In the genomic region with DNA sequence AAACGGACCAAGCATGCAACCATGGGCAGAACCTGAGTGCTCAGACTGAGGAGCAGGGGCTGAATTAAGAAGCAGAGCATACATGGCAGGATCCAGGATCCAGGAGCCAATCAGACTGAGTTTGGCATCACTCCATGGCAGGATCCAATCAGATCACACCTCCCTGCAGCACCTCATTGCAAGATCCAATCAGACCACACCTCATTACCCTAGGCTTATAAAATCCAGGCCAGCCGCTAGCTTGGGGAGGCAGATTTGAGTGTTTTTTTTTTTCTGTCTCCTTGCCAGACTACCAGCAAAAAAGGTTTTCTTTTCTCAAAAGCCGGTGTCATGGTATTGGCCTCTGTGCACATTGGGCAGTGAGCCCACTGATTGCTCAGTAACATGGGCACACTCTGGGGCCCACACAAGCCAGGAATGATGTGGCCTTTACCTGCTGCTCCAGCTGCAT, we compare ENCODE assay signal across 15 cellular contexts.
DNase-seq lines count a peak whose midpoint lies in the region; ATAC-seq, FAIRE-seq and TF ChIP-seq lines count a peak whose summit lies in the region.
"Had no signal": no experiment of that assay in that cellular context is flagged by ENCODE, and none has a peak within 500 bp of the region (broad histone marks: within the 10 kb centered on the region; RNA-seq: fewer than 3 reads in every experiment).

No MANE protein-coding gene starts in this region.

- H3K4me1 ChIP-seq in RWPE2 (ENCODE audit: insufficient read depth, poor library complexity, severe bottlenecking) (peaks cover 21% of the 10 kb centered on the region), pancreas (peaks cover 4 to 10% (median 6%) of the 10 kb centered on the region in 3 donors)

- no peak overlapping the region for H3K4me3 ChIP-seq in RWPE2 (ENCODE audit: severe bottlenecking)
- no peak overlapping the region for H3K4me3 ChIP-seq in pancreas

- H3K36me3 ChIP-seq in RWPE2 (ENCODE audit: low read depth) = no peaks in the 10 kb centered on the region
- no peaks in the 10 kb centered on the region for H3K36me3 ChIP-seq in pancreas

- TF ChIP-seq CTCF in RWPE2 (IDR thresholded peaks at IDR 0.05; ENCODE audit: poor library complexity, severe bottlenecking) = no peak
- no peak for TF ChIP-seq CTCF in pancreas (IDR thresholded peaks at IDR 0.05)

- H3K27me3 ChIP-seq in RWPE2 (ENCODE audit: insufficient read depth, poor library complexity, severe bottlenecking) (no peaks in the 10 kb centered on the region), pancreas (no peaks in the 10 kb centered on the region)

- 41 to 49% methylated on average over 3 of the region's 3 CpGs for WGBS in pancreas, 2 donors

- FAIRE-seq in pancreas (lab: Jason Lieb, UNC) = no peak
- FAIRE-seq: G401.6, TTC549 had no signal

- ATAC-seq in RWPE2 (ENCODE audit: low read depth) (no peak), esophagus mucosa (peak; percentile 54), pancreas (peak; percentile 42 to 72 (median 53)), GM19023 (IDR thresholded peaks at IDR 0.05; ENCODE audit: unreplicated experiment) (no peak), GM18870 (IDR thresholded peaks at IDR 0.05; ENCODE audit: unreplicated experiment) (no peak)

- intact Hi-C loops in pancreas (cut with DNase I) = no loop called here

- peak overlapping the region; percentile 88 for H3K27ac ChIP-seq in RWPE2 (ENCODE audit: poor library complexity, severe bottlenecking)
- peak overlapping the region in 1 of 4 donors; percentile 30 for H3K27ac ChIP-seq in pancreas

- H3K9me3 ChIP-seq in RWPE2 (ENCODE audit: severe bottlenecking) (no peaks in the 10 kb centered on the region), pancreas (no peaks in the 10 kb centered on the region)

- DNase-seq in HCEC 1CT (peak; percentile 78), RWPE2 (ENCODE audit: low spot score) (no peak), pancreas (peak in 3 of 6 donors; percentile 27 to 53 (median 47)), NCI-H1694 treated with DMSO at 0.1 percent for 48 hours (lab: John Stamatoyannopoulos, UW) (no peak), amniotic stem cell (lab: John Stamatoyannopoulos, UW) (no peak)
- DNase-seq: activated CD4-positive, alpha-beta memory T cell treated with anti-CD3 and anti-CD28 coated beads for 36 hours; activated effector memory CD4-positive, alpha-beta T cell treated with anti-CD3 and anti-CD28 coated beads, Interleukin-2, amount 50 U/mL, for 16 hours; CD4-positive, alpha-beta memory T cell; NCI-H526; SHP77 had no signal

Comparison
In these comparisons a context has a peak if more than half of its experiments do, and no peak if none do; other contexts are left out.
1. ATAC-seq: peak in esophagus mucosa (single experiment) and pancreas (4 of 4); none in RWPE2 (single experiment), GM19023 (single experiment) and GM18870 (single experiment).